Comparison of ENCODE assay signal across 8 cellular contexts in the genomic region with DNA sequence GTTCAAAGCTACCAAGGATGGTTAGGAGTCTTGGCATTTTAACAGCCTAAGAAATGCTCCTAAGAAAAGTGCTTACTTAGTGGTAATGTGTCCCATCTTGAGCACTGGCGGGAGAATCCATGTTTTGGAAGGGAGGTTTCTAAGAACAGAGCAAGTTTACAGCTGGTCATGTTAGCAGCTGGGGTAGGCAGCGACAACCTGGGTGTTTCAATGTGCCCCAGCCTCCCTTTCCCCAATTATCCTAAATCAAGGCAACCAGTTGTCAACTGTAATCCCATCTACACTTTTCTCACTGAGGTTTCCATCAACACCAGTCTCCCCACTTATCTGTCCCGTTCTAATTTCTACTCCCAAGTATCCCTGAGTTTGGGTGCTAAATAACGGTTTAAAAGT. TPM values are rescaled to one million over a fixed set of nuclear protein-coding genes. Genes with fewer than 3 reads are reported as not detected.
A peak's percentile ranks its signal among the peaks of the same experiment; 100 is the strongest.
DNase-seq lines count a peak whose midpoint lies in the region; ATAC-seq, FAIRE-seq and TF ChIP-seq lines count a peak whose summit lies in the region.

No MANE protein-coding gene starts in this region.

- peaks cover 19% of the 10 kb centered on the region for H3K23me2 ChIP-seq in H1 (ENCODE audit: low read depth, low read length)

- H2BK15ac ChIP-seq in H1 (ENCODE audit: low read length) (no peak overlapping the region), neuronal stem cell (ENCODE audit: low read length) (no peak overlapping the region)

- peak overlapping the region; percentile 73 for H3K4me3 Mint-ChIP-seq in CD4-positive, alpha-beta T cell

- no peak overlapping the region for H3K27ac ChIP-seq in CD4-positive, alpha-beta T cell (ENCODE audit: low read depth, low read length)
- H3K27ac ChIP-seq in H1 (ENCODE audit: low read depth, low read length), result no peak overlapping the region
- no peak overlapping the region for H3K27ac ChIP-seq in neuronal stem cell (replicated peaks; ENCODE audit: low read length)

- H3K36me3 Mint-ChIP-seq in CD4-positive, alpha-beta T cell (ENCODE audit: low read depth), result no peaks in the 10 kb centered on the region

- no peak for ATAC-seq in CD4-positive, alpha-beta T cell (ENCODE audit: poor library complexity)
- ATAC-seq in HG03354 (IDR thresholded peaks at IDR 0.05; ENCODE audit: poor library complexity, severe bottlenecking, unreplicated experiment), result no peak
- ATAC-seq in GM19395 (IDR thresholded peaks at IDR 0.05; ENCODE audit: unreplicated experiment), result no peak
- ATAC-seq in GM19035 (IDR thresholded peaks at IDR 0.05; ENCODE audit: unreplicated experiment), result no peak
- ATAC-seq in HG02970 (IDR thresholded peaks at IDR 0.05; ENCODE audit: low FRiP score, unreplicated experiment), result no peak

- peaks cover 61% of the 10 kb centered on the region for H3K27me3 Mint-ChIP-seq in CD4-positive, alpha-beta T cell

- H3K36me3 ChIP-seq in NT2/D1 (ENCODE audit: insufficient read depth, insufficient read length, low read length) (peaks cover 18% of the 10 kb centered on the region), H1 (ENCODE audit: control insufficient read depth in 2 of 4, insufficient read depth in 4 of 4, low read length in 3 of 4) (peaks cover 0 to 5% (median 0%) of the 10 kb centered on the region in 4 experiments; a peak in 1 of 8 replicates), neuronal stem cell (replicated peaks in 1 of 2; ENCODE audit: control insufficient read depth in 2 of 2, insufficient read depth in 2 of 2, low read length in 2 of 2) (peaks cover 0 to 16% of the 10 kb centered on the region in 2 donors)

- TF ChIP-seq EP300 in H1 (IDR thresholded peaks at IDR 0.05; ENCODE audit: borderline replicate concordance in 1 of 2, low read depth in 2 of 2, low read length in 2 of 2), result no peak

- no peak overlapping the region for H2BK5ac ChIP-seq in H1 (ENCODE audit: low read depth, low read length)
- no peak overlapping the region for H2BK5ac ChIP-seq in neuronal stem cell (ENCODE audit: low read length)

- DNase-seq in CD4-positive, alpha-beta T cell, result no peak
- DNase-seq in NT2/D1 (ENCODE audit: low read depth, low spot score) (no peak), H1 (ENCODE audit: low read depth in 1 of 2, low spot score in 2 of 2) (no peak), neuronal stem cell (ENCODE audit: low spot score) (no peak)

- peaks cover 57% of the 10 kb centered on the region for H3K27me3 ChIP-seq in CD4-positive, alpha-beta T cell (ENCODE audit: control insufficient read depth, insufficient read depth, low read length)
- H3K27me3 ChIP-seq in NT2/D1 (ENCODE audit: insufficient read depth, insufficient read length) (no peaks in the 10 kb centered on the region), H1 (replicated peaks in 1 of 4; ENCODE audit: control insufficient read depth in 3 of 4, extremely low read depth in 1 of 4, insufficient read depth in 3 of 4, low read length in 3 of 4) (no peaks in the 10 kb centered on the region; a peak in 1 of 7 replicates), neuronal stem cell (ENCODE audit: control insufficient read depth in 3 of 3, insufficient read depth in 3 of 3, low read depth in 1 of 3, low read length in 3 of 3) (no peaks in the 10 kb centered on the region)

- H2AK5ac ChIP-seq in H1 (ENCODE audit: low read depth, low read length) (no peak overlapping the region), neuronal stem cell (ENCODE audit: low read depth, low read length) (no peak overlapping the region)

- H4K5ac ChIP-seq in H1 (ENCODE audit: insufficient read length, low read depth, low read length), result no peak overlapping the region

- intact Hi-C loops in CD4-positive, alpha-beta T cell (cut with DNase I, micrococcal nuclease), result no loop called here

- peak overlapping the region; percentile 64 to 82 for H3K4me2 ChIP-seq in H1 (ENCODE audit: insufficient read depth in 1 of 2, low read depth in 2 of 2, low read length in 2 of 2)
- H3K4me2 ChIP-seq in neuronal stem cell (ENCODE audit: insufficient read depth, low read length, poor library complexity, severe bottlenecking), result peak overlapping the region; percentile 95

- H3K14ac ChIP-seq in H1 (ENCODE audit: insufficient read length), result no peak overlapping the region
- H3K14ac ChIP-seq in neuronal stem cell (ENCODE audit: low read length), result no peak overlapping the region

- H3K27ac Mint-ChIP-seq in CD4-positive, alpha-beta T cell, result no peak overlapping the region

- no peak for TF ChIP-seq RAD21 in H1 (IDR thresholded peaks at IDR 0.05 in 1 of 2, conservative IDR thresholded peaks at IDR 0.05 in 1 of 2; ENCODE audit: low read depth in 2 of 2, low read length in 2 of 2)

- H3K9ac ChIP-seq in NT2/D1 (ENCODE audit: insufficient read length, low read depth), result peak overlapping the region; percentile 90
- H3K9ac ChIP-seq in H1 (replicated peaks in 1 of 4; ENCODE audit: extremely low read depth in 1 of 4, low read depth in 3 of 4, low read length in 3 of 4), result no peak overlapping the region
- H3K9ac ChIP-seq in neuronal stem cell (ENCODE audit: low read depth, low read length, poor library complexity), result no peak overlapping the region

- CTCF ChIA-PET in CD4-positive, alpha-beta T cell (lab: Charles Lee), result interaction anchor here (0.6 kb wide), 1 partner anchor 697 kb away, joined by 3 read pairs; no protein-coding TSS in a partner anchor
- CTCF ChIA-PET in H1 (lab: Charles Lee; ENCODE audit: partially characterized antibody), result interaction anchor here (0.6 to 4.2 kb wide), 21 partner anchors 11 to 869 kb away, joined by 3 to 23 read pairs (median 3); no protein-coding TSS in a partner anchor

- no peak overlapping the region for H2BK20ac ChIP-seq in H1 (ENCODE audit: low read length)

- H3K18ac ChIP-seq in H1 (ENCODE audit: extremely low read depth, low read length) (no peak overlapping the region), neuronal stem cell (ENCODE audit: low read length) (no peak overlapping the region)

- H3K4ac ChIP-seq in H1 (replicated peaks; ENCODE audit: insufficient read length, low read depth, low read length) (no peak overlapping the region), neuronal stem cell (ENCODE audit: low read length) (no peak overlapping the region)

- WGBS in H1 (ENCODE audit: extremely low coverage in 1 of 2, insufficient coverage in 1 of 2, insufficient read length in 1 of 2, insufficient replicate concordance in 2 of 2, low coverage in 1 of 2, low lambda C conversion rate in 2 of 2, missing lambda C conversion rate in 1 of 2), 2 experiments, result 92% methylated on average over 4 of the region's 4 CpGs; no CpG with 5 or more reads in 1 of the 2 experiments
- WGBS in neuronal stem cell (ENCODE audit: extremely low coverage in 2 of 2, insufficient read length in 2 of 2, insufficient replicate concordance in 1 of 2), 2 donors, result no CpG with 5 or more reads among the region's 4 CpGs

- H3K56ac ChIP-seq in H1 (replicated peaks; ENCODE audit: insufficient read length, low read depth, low read length), result no peak overlapping the region

- TF ChIP-seq CTCF in CD4-positive, alpha-beta T cell (IDR thresholded peaks at IDR 0.05), result no peak
- no peak for TF ChIP-seq CTCF in H1 (IDR thresholded peaks at IDR 0.05; ENCODE audit: control extremely low read depth in 1 of 3, insufficient read depth in 1 of 3, low read depth in 1 of 3, low read length in 3 of 3)

- POLR2A ChIA-PET in CD4-positive, alpha-beta T cell (lab: Charles Lee), result no interaction called here
- POLR2A ChIA-PET in H1 (lab: Charles Lee; ENCODE audit: partially characterized antibody), result interaction anchor here (1.0 kb wide), 1 partner anchor 11 kb away, joined by 3 read pairs; no protein-coding TSS in a partner anchor

- peaks cover 0 to 22% of the 10 kb centered on the region in 2 experiments; a peak in 3 of 4 replicates for H3K79me2 ChIP-seq in H1 (ENCODE audit: control insufficient read depth in 1 of 2, insufficient read depth in 2 of 2, low read length in 2 of 2)

- H3K9me3 ChIP-seq in CD4-positive, alpha-beta T cell (ENCODE audit: control insufficient read depth, low read length), result no peaks in the 10 kb centered on the region
- H3K9me3 ChIP-seq in NT2/D1 (ENCODE audit: insufficient read depth, low read length) (no peaks in the 10 kb centered on the region), H1 (ENCODE audit: insufficient read depth in 2 of 2, low read depth in 1 of 2, low read length in 1 of 2) (no peaks in the 10 kb centered on the region), neuronal stem cell (replicated peaks in 1 of 2; ENCODE audit: control insufficient read depth in 2 of 2, insufficient read depth in 1 of 2, low read depth in 1 of 2, low read length in 2 of 2) (no peaks in the 10 kb centered on the region)

- H3K4me1 Mint-ChIP-seq in CD4-positive, alpha-beta T cell (ENCODE audit: low read depth), result peaks cover 30% of the 10 kb centered on the region

- H3K4me1 ChIP-seq in NT2/D1 (ENCODE audit: insufficient read depth, insufficient read length) (no peaks in the 10 kb centered on the region), H1 (replicated peaks in 1 of 4; ENCODE audit: control insufficient read depth in 3 of 4, insufficient read depth in 4 of 4, low read length in 3 of 4) (peaks cover 0 to 12% (median 7%) of the 10 kb centered on the region in 4 experiments; a peak in 6 of 7 replicates), neuronal stem cell (ENCODE audit: control insufficient read depth in 2 of 2, insufficient read depth in 1 of 2, low read depth in 1 of 2, low read length in 2 of 2) (peaks cover 9 to 13% of the 10 kb centered on the region in 2 donors)

- H4K91ac ChIP-seq in H1 (replicated peaks; ENCODE audit: insufficient read length, low read length) (no peak overlapping the region), neuronal stem cell (ENCODE audit: low read depth, low read length, poor library complexity) (no peak overlapping the region)

- H4K8ac ChIP-seq in H1 (ENCODE audit: extremely low read depth, insufficient read depth, low read length) (no peak overlapping the region), neuronal stem cell (ENCODE audit: low read depth, low read length) (no peak overlapping the region)

- H2BK120ac ChIP-seq in H1 (replicated peaks; ENCODE audit: low read depth, low read length), result no peak overlapping the region
- no peak overlapping the region for H2BK120ac ChIP-seq in neuronal stem cell (ENCODE audit: low read depth, low read length)

- TF ChIP-seq POLR2A in H1 (IDR thresholded peaks at IDR 0.05; ENCODE audit: control extremely low read depth in 1 of 2, low read depth in 2 of 2, low read length in 2 of 2), result no peak

- no peak for FAIRE-seq in H1 (lab: Jason Lieb, UNC)

- H2AFZ ChIP-seq in H1 (ENCODE audit: low read length) (no peak overlapping the region), neuronal stem cell (ENCODE audit: low read length) (peak overlapping the region; percentile 98)

- peak overlapping the region; percentile 86 for H3K4me3 ChIP-seq in NT2/D1 (ENCODE audit: insufficient read length, low read depth)
- H3K4me3 ChIP-seq in H1 (ENCODE audit: extremely low read depth in 1 of 4, insufficient read depth in 2 of 4, low read depth in 3 of 4, low read length in 4 of 4), result peak overlapping the region; percentile 48 to 86 (median 79); a peak in 5 of 8 replicates
- no peak overlapping the region for H3K4me3 ChIP-seq in neuronal stem cell (ENCODE audit: low read length in 2 of 2)

- H2BK12ac ChIP-seq in H1 (ENCODE audit: low read depth, low read length) (peak overlapping the region; percentile 75; the same call in 1 of the 2 replicates), neuronal stem cell (ENCODE audit: low read length) (no peak overlapping the region)

- H3K79me1 ChIP-seq in H1 (ENCODE audit: low read depth, low read length) (no peaks in the 10 kb centered on the region), neuronal stem cell (ENCODE audit: low read depth, low read length) (peaks cover 15% of the 10 kb centered on the region)

- H3K9me3 Mint-ChIP-seq in CD4-positive, alpha-beta T cell, result no peaks in the 10 kb centered on the region

- no peak overlapping the region for H3K23ac ChIP-seq in H1 (ENCODE audit: insufficient read length)
- H3K23ac ChIP-seq in neuronal stem cell (ENCODE audit: low read depth, low read length, poor library complexity), result no peak overlapping the region

- peaks cover 0 to 3% of the 10 kb centered on the region in 2 experiments for H4K20me1 ChIP-seq in H1 (replicated peaks in 1 of 2; ENCODE audit: control insufficient read depth in 1 of 2, insufficient read depth in 2 of 2, low read length in 2 of 2)

RNA-seq across cellular contexts. Expression of gene JAG1, which starts 1.7 kb away (rescaled TPM):
- 1 to 10 TPM in 1 of 2 experiments, under 1 TPM in 1; 0.77 to 1.2 TPM for total RNA-seq in CD4-positive, alpha-beta T cell
- 27.3 and 29.1 TPM in 2 replicates for total RNA-seq in H1 (2021; fragmentation: NEBNext Ultra II Directional; extraction: Animal tissue kit (Norgen Biotek cat#: 25700))
- polyA plus RNA-seq in H1 (2011; rRNA removed), result 13.5 and 19.7 TPM in 2 replicates
- 18.4 TPM for polyA plus RNA-seq in H1 (2011; cell fraction: cytosol; rRNA removed)
- polyA plus RNA-seq in H1 (2011; cell fraction: nucleus; rRNA removed), result 65.7 TPM
- polyA plus RNA-seq in H1 (2012, experiment 1 of 2), result 19.6 to 22.8 TPM (median 21.2 TPM) in 4 replicates
- 6.3 TPM for polyA plus RNA-seq in H1 (2012, experiment 2 of 2)
- polyA plus RNA-seq in H1 (2013, experiment 1 of 2), result 18.1 TPM
- polyA plus RNA-seq in H1 (2013, experiment 2 of 2), result 15.5 TPM
- 83.6 and 86.3 TPM in 2 replicates for polyA minus RNA-seq in H1 (2011; rRNA and poly(A)+ RNA removed)
- 65.6 TPM for polyA minus RNA-seq in H1 (2011; cell fraction: cytosol; rRNA and poly(A)+ RNA removed)
- 76.8 TPM for polyA minus RNA-seq in H1 (2011; cell fraction: nucleus; rRNA and poly(A)+ RNA removed)
- polyA plus RNA-seq in neuronal stem cell (2013, experiment 1 of 2), result 64.8 TPM
- polyA plus RNA-seq in neuronal stem cell (2013, experiment 2 of 2), result 65.6 TPM

Comparison
In these comparisons a context has a peak if more than half of its experiments do, and no peak if none do; other contexts are left out.
1. H3K4me3 ChIP-seq: peak in NT2/D1 (single experiment) and H1 (4 of 4); none in neuronal stem cell (0 of 2).
2. RNA of gene JAG1, which starts 1.7 kb away (total RNA-seq): 27.3 to 29.1 TPM in H1; 0.77 to 1.2 TPM in CD4-positive, alpha-beta T cell; every median in the first group is over 10 times any median in the second.